ENCODE assay signal across 17 cellular contexts in the genomic region with DNA sequence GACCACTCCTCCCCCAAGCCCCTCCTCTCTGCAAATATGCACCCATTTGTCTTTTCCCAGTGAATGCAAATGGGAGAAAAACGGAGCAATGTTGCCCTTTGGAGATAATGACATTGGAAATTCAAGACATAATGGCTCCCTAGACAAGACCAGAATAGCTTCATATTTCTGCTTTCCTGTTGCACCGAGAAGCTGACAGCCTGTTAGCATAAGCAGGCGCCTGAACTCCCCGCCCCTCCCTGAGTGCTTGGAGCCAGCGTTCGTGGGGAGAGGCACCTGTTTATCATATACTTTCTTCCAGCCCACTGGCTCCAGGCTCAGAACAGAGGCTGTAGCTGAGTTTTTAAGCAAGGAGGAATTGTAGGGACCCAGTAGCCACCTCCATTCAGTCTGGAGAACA. TPM values are rescaled to one million over a fixed set of nuclear protein-coding genes. Genes with fewer than 3 reads are reported as not detected.
A peak's percentile ranks its signal among the peaks of the same experiment; 100 is the strongest.
DNase-seq lines count a peak whose midpoint lies in the region; ATAC-seq and TF ChIP-seq lines count a peak whose summit lies in the region.
"Had no signal": no experiment of that assay in that cellular context is flagged by ENCODE, and none has a peak within 500 bp of the region (broad histone marks: within the 10 kb centered on the region; RNA-seq: fewer than 3 reads in every experiment).

No MANE protein-coding gene starts in this region.

- H3K9me3 ChIP-seq in colonic mucosa, result no peaks in the 10 kb centered on the region
- H3K9me3 ChIP-seq: right lobe of liver had no signal

- intact Hi-C loops in colonic mucosa (cut with DNase I), result no loop called here

- CTCF ChIA-PET in T-cell (lab: Charles Lee), result no interaction called here

- H3K4me1 ChIP-seq in rectal smooth muscle tissue (ENCODE audit: control insufficient read depth, insufficient read depth, low read length) (peaks cover 58% of the 10 kb centered on the region), colonic mucosa (no peaks in the 10 kb centered on the region)
- H3K4me1 ChIP-seq: right lobe of liver had no signal

- no peak for ATAC-seq in T-cell (replicated peaks in 1 of 4)
- ATAC-seq: right lobe of liver had no signal

- peaks cover 28 to 35% of the 10 kb centered on the region in 2 donors for H3K27me3 Mint-ChIP-seq in T-cell

- no peaks in the 10 kb centered on the region for H3K4me1 Mint-ChIP-seq in T-cell
- H3K4me1 Mint-ChIP-seq: activated CD4-positive, alpha-beta T cell treated with anti-CD3 and anti-CD28 coated beads, Interleukin-2, amount 10 ng/mL, durations not matched to agents 7 days and 5 days had no signal

- H3K36me3 ChIP-seq in rectal smooth muscle tissue (ENCODE audit: control insufficient read depth, insufficient read depth, low read length) (no peaks in the 10 kb centered on the region), colonic mucosa (no peaks in the 10 kb centered on the region)
- H3K36me3 ChIP-seq: right lobe of liver had no signal

- TF ChIP-seq CTCF in coronary artery (IDR thresholded peaks at IDR 0.05), result no peak
- TF ChIP-seq CTCF in colonic mucosa (IDR thresholded peaks at IDR 0.05), result no peak

- DNase-seq in NCI-H1436 treated with DMSO at 0.1 percent for 48 hours (lab: John Stamatoyannopoulos, UW), result peak; percentile 31
- DNase-seq in NCI-H1436 (lab: John Stamatoyannopoulos, UW), result no peak
- DNase-seq in NCI-H2171 treated with DMSO at 0.1 percent for 48 hours (lab: John Stamatoyannopoulos, UW), result peak; percentile 79
- DNase-seq in coronary artery (ENCODE audit: low spot score), result peak; percentile 50
- DNase-seq in epidermal melanocyte (ENCODE audit: insufficient read length, low spot score), result no peak
- no peak for DNase-seq in colonic mucosa
- DNase-seq in T-cell, result no peak
- DNase-seq: activated CD4-positive, alpha-beta T cell treated with anti-CD3 and anti-CD28 coated beads, Interleukin-2, amount 10 ng/mL, durations not matched to agents 7 days and 5 days; amniotic stem cell; CD4-positive, alpha-beta T cell; right lobe of liver; SHP77; stimulated activated CD4-positive, alpha-beta T cell treated with anti-CD3 and anti-CD28 coated beads, Interleukin-4, amount 100 ng/mL, for 1 hour had no signal

- H3K9ac ChIP-seq in rectal smooth muscle tissue (ENCODE audit: low read length) (no peak overlapping the region), colonic mucosa (ENCODE audit: low read depth in 2 of 2, low read length in 2 of 2) (no peak overlapping the region)

- peaks cover 3% of the 10 kb centered on the region for H3K27me3 ChIP-seq in rectal smooth muscle tissue (ENCODE audit: control insufficient read depth, insufficient read depth, low read length)
- no peaks in the 10 kb centered on the region for H3K27me3 ChIP-seq in colonic mucosa
- H3K27me3 ChIP-seq: right lobe of liver had no signal

- H3K27ac ChIP-seq in coronary artery (no peak overlapping the region), rectal smooth muscle tissue (ENCODE audit: low read depth, low read length) (peak overlapping the region; percentile 89), colonic mucosa (no peak overlapping the region)
- H3K27ac ChIP-seq: right lobe of liver had no signal

- H3K36me3 Mint-ChIP-seq in T-cell, result no peaks in the 10 kb centered on the region

- no peaks in the 10 kb centered on the region for H3K9me3 Mint-ChIP-seq in T-cell
- H3K9me3 Mint-ChIP-seq: activated CD4-positive, alpha-beta T cell treated with anti-CD3 and anti-CD28 coated beads, Interleukin-2, amount 10 ng/mL, durations not matched to agents 7 days and 5 days; activated T-helper 1 cell treated with anti-CD3 and anti-CD28 coated beads, Interleukin-12 subunit alpha, Interleukin-12 subunit beta, Interleukin-2, Interleukin-4 antibody, amounts not matched to agents 30 ng/mL and 10 ng/mL and 1 ng/mL, durations not matched to agents 14 hours and 24 hours and 36 hours; CD4-positive, alpha-beta T cell; dendritic cell treated with granulocyte-macrophage colony-stimulating factor and Interleukin-4, amounts not matched to agents 40 ng/mL and 50 ng/mL, for 4 days had no signal

- POLR2A ChIA-PET in T-cell (lab: Charles Lee), result no interaction called here

- H3K27ac Mint-ChIP-seq in T-cell, result no peak overlapping the region
- H3K27ac Mint-ChIP-seq: activated CD4-positive, alpha-beta T cell treated with anti-CD3 and anti-CD28 coated beads, Interleukin-2, amount 10 ng/mL, durations not matched to agents 7 days and 5 days; activated T-helper 1 cell treated with anti-CD3 and anti-CD28 coated beads, Interleukin-12 subunit alpha, Interleukin-12 subunit beta, Interleukin-2, Interleukin-4 antibody, amounts not matched to agents 30 ng/mL and 10 ng/mL and 1 ng/mL, durations not matched to agents 14 hours and 24 hours and 36 hours; CD4-positive, alpha-beta T cell; dendritic cell treated with granulocyte-macrophage colony-stimulating factor and Interleukin-4, amounts not matched to agents 40 ng/mL and 50 ng/mL, for 4 days had no signal

- H3K4me3 ChIP-seq in coronary artery (no peak overlapping the region), rectal smooth muscle tissue (ENCODE audit: low read length) (no peak overlapping the region), colonic mucosa (no peak overlapping the region)
- H3K4me3 ChIP-seq: right lobe of liver had no signal

- H3K4me3 Mint-ChIP-seq in T-cell, result no peak overlapping the region
- H3K4me3 Mint-ChIP-seq: activated CD4-positive, alpha-beta T cell treated with anti-CD3 and anti-CD28 coated beads, Interleukin-2, amount 10 ng/mL, durations not matched to agents 7 days and 5 days; activated T-helper 1 cell treated with anti-CD3 and anti-CD28 coated beads, Interleukin-12 subunit alpha, Interleukin-12 subunit beta, Interleukin-2, Interleukin-4 antibody, amounts not matched to agents 30 ng/mL and 10 ng/mL and 1 ng/mL, durations not matched to agents 14 hours and 24 hours and 36 hours; CD4-positive, alpha-beta T cell; dendritic cell treated with granulocyte-macrophage colony-stimulating factor and Interleukin-4, amounts not matched to agents 40 ng/mL and 50 ng/mL, for 4 days had no signal

RNA-seq across cellular contexts. Expression of gene FXYD6, which starts 6.1 kb away (rescaled TPM):
- total RNA-seq in colonic mucosa (10 to 100 TPM in 1 of 2 donors, 1 to 10 TPM in 1; 6.4 to 29.8 TPM), T-cell (under 1 TPM in 3 of 5 donors, not detected in 2; 0.38 to 0.73 (median 0.53) TPM)
- total RNA-seq: activated CD4-positive, alpha-beta T cell treated with anti-CD3 and anti-CD28 coated beads, Interleukin-2, amount 10 ng/mL, durations not matched to agents 7 days and 5 days; activated T-helper 1 cell treated with anti-CD3 and anti-CD28 coated beads, Interleukin-12 subunit alpha, Interleukin-12 subunit beta, Interleukin-2, Interleukin-4 antibody, amounts not matched to agents 30 ng/mL and 10 ng/mL and 1 ng/mL, durations not matched to agents 14 hours and 24 hours and 36 hours; CD4-positive, alpha-beta T cell; HT-29 had no signal

RNA-seq across cellular contexts. Expression of gene TMPRSS13, which starts 46.7 kb away (rescaled TPM):
- total RNA-seq in colonic mucosa (1 to 10 TPM; 1.5 to 1.6 TPM), T-cell (1 to 10 TPM; 2.1 to 4.7 (median 3.7) TPM)

RNA-seq across cellular contexts. Expression of gene FXYD2, which starts 58.0 kb away (rescaled TPM):
- total RNA-seq in colonic mucosa (1 to 10 TPM in 1 of 2 donors, under 1 TPM in 1; 0.98 to 1.5 TPM), T-cell (10 to 100 TPM in 4 of 5 donors, 1 to 10 TPM in 1; 4.3 to 26.0 (median 14.7) TPM)

Comparison
In these comparisons a context has a peak if more than half of its experiments do, and no peak if none do; other contexts are left out.
1. DNase-seq: peak in NCI-H1436 treated with DMSO at 0.1 percent for 48 hours (single experiment), NCI-H2171 treated with DMSO at 0.1 percent for 48 hours (single experiment) and coronary artery (single experiment); none in NCI-H1436 (single experiment), epidermal melanocyte (single experiment), colonic mucosa (single experiment) and T-cell (0 of 34).
2. RNA of gene FXYD6, which starts 6.1 kb away (total RNA-seq): 6.4 to 29.8 TPM in colonic mucosa; 0.38 to 0.73 TPM in T-cell; every median in the first group is over 4 times any median in the second.